12 cellular contexts compared by ENCODE assay signal in the genomic region with DNA sequence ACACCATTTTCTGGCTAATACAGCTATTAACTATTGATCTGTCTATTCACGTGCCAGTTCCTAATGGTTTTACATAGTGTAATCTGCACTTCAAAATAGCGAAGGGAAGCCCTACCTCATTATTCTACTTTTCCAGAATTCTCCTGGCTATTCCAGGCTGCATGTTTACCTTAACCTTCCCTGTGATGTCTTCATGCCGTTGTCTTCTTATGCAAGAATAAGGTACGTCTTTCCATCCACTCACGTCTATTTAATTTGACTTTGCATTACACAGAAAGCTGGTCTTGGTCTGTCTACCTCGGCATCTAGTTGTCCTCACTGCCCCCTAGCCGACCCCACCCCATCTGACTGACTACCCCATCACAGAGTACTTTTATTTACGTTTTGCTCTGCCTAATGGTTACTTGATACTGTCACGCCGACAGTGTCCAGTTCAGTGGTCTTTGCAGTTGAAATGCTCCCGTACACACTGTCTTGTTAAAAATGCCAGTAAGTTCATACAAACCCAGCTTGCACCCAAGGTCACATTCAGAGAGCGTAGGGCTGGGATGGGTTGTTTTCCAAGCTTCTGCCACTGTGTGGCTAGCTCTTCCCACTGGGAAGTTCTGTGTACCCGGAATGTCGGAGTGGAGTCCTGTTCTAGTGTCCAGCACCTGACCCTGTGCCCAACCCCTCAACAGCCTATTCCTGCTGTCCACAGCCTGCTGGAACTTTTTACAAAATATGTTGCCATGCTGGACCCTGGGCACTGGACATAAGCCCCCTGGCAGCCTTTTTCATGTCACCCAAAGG. TPM values are rescaled to one million over a fixed set of nuclear protein-coding genes. Genes with fewer than 3 reads are reported as not detected.
DNase-seq lines count a peak whose midpoint lies in the region; ATAC-seq and TF ChIP-seq lines count a peak whose summit lies in the region.
"Had no signal": no experiment of that assay in that cellular context is flagged by ENCODE, and none has a peak within 500 bp of the region (broad histone marks: within the 10 kb centered on the region; RNA-seq: fewer than 3 reads in every experiment).

No MANE protein-coding gene starts in this region.

- H3K4me1 Mint-ChIP-seq in CD8-positive, alpha-beta T cell (ENCODE audit: low read depth): peaks cover 67% of the 10 kb centered on the region

- H3K27ac Mint-ChIP-seq in CD8-positive, alpha-beta T cell: peak overlapping the region; percentile 72

- no peak overlapping the region for H3K4me3 ChIP-seq in CD8-positive, alpha-beta T cell (ENCODE audit: low read depth, low read length)
- H3K4me3 ChIP-seq in esophagus (ENCODE audit: low read depth in 1 of 2, low read length in 2 of 2) (peak overlapping the region in 1 of 2 donors; percentile 33), osteoblast (ENCODE audit: insufficient read depth, low read length) (peak overlapping the region; percentile 46), MG63 (no peak overlapping the region)

- H3K36me3 Mint-ChIP-seq in CD8-positive, alpha-beta T cell: peaks cover 63% of the 10 kb centered on the region

- H3K4me3 Mint-ChIP-seq in CD8-positive, alpha-beta T cell: no peak overlapping the region

- H3K27me3 Mint-ChIP-seq in CD8-positive, alpha-beta T cell (ENCODE audit: low read depth): no peaks in the 10 kb centered on the region

- H3K27me3 ChIP-seq in CD8-positive, alpha-beta T cell (ENCODE audit: insufficient read depth, low read length): no peaks in the 10 kb centered on the region
- no peaks in the 10 kb centered on the region for H3K27me3 ChIP-seq in esophagus (ENCODE audit: control insufficient read depth in 1 of 2, insufficient read depth in 2 of 2, low read length in 2 of 2)
- H3K27me3 ChIP-seq in osteoblast (ENCODE audit: insufficient read depth, low read length): no peaks in the 10 kb centered on the region
- H3K27me3 ChIP-seq in MG63: no peaks in the 10 kb centered on the region
- H3K27me3 ChIP-seq: pancreas had no signal

- peaks cover 93% of the 10 kb centered on the region for H3K79me2 ChIP-seq in osteoblast (ENCODE audit: insufficient read depth, low read length)

- TF ChIP-seq CTCF in CD8-positive, alpha-beta T cell (IDR thresholded peaks at IDR 0.05): no peak
- no peak for TF ChIP-seq CTCF in osteoblast (IDR thresholded peaks at IDR 0.05; ENCODE audit: extremely low read depth, low read depth, low read length)

- H3K4me2 ChIP-seq in osteoblast (ENCODE audit: insufficient read depth, low read length): peak overlapping the region; percentile 49

- POLR2A ChIA-PET in CD8-positive, alpha-beta T cell (lab: Charles Lee): interaction anchor here (0.7 to 1.8 kb wide), 6 partner anchors 10 to 86 kb away, joined by 3 to 15 read pairs (median 4); partner anchors contain the start of gene NEAT1

- ATAC-seq in CD8-positive, alpha-beta T cell: no peak
- ATAC-seq in GM18867 (IDR thresholded peaks at IDR 0.05; ENCODE audit: unreplicated experiment): no peak
- ATAC-seq: pancreas had no signal

- 74 to 75% methylated on average over 14 of the region's 14 CpGs for WGBS in esophagus, 2 donors

- intact Hi-C loops in CD8-positive, alpha-beta T cell (cut with DNase I, micrococcal nuclease): loop anchor here (2.0 to 5.0 kb wide), 2 partner anchors 17 to 35 kb away; no protein-coding TSS in a partner anchor

- H2AFZ ChIP-seq in osteoblast (ENCODE audit: low read length): no peak overlapping the region

- peaks cover 93% of the 10 kb centered on the region for H4K20me1 ChIP-seq in osteoblast (ENCODE audit: insufficient read depth, low read length)

- CTCF ChIA-PET in CD8-positive, alpha-beta T cell (lab: Charles Lee): interaction anchor here (0.7 to 2.4 kb wide), 4 partner anchors 18 to 73 kb away, joined by 3 to 12 read pairs (median 6); no protein-coding TSS in a partner anchor

- no peak overlapping the region for H3K27ac ChIP-seq in CD8-positive, alpha-beta T cell (ENCODE audit: low read depth, low read length)
- peak overlapping the region; percentile 8 to 45 for H3K27ac ChIP-seq in esophagus (ENCODE audit: low read depth in 2 of 2, low read length in 1 of 2)
- H3K27ac ChIP-seq in osteoblast (ENCODE audit: low read depth, low read length): peak overlapping the region; percentile 43
- H3K27ac ChIP-seq: pancreas had no signal

- H3K9me3 Mint-ChIP-seq in CD8-positive, alpha-beta T cell: no peaks in the 10 kb centered on the region

- H3K4me1 ChIP-seq in CD8-positive, alpha-beta T cell (ENCODE audit: insufficient read depth, low read length): peaks cover 21% of the 10 kb centered on the region
- H3K4me1 ChIP-seq in esophagus (ENCODE audit: control insufficient read depth in 2 of 2, insufficient read depth in 2 of 2, low read length in 1 of 2) (peaks cover 2 to 7% of the 10 kb centered on the region in 2 donors), osteoblast (ENCODE audit: insufficient read depth, low read length) (peaks cover 71% of the 10 kb centered on the region)

- DNase-seq in CD8-positive, alpha-beta T cell: peak in 1 of 7 experiments; percentile 36
- peak; percentile 10 for DNase-seq in RPMI8226
- DNase-seq in osteoblast (ENCODE audit: insufficient read length, low spot score, missing footprints): no peak
- DNase-seq in MG63: no peak
- DNase-seq in NK-92 (lab: John Stamatoyannopoulos, UW; ENCODE audit: unreplicated experiment): no peak
- DNase-seq in SKM-1 treated with dmso at 0.1 percent for 144 hours (lab: John Stamatoyannopoulos, UW; ENCODE audit: unreplicated experiment): no peak
- DNase-seq: DMS153; hippocampal formation; stimulated activated naive CD4-positive, alpha-beta T cell had no signal

- peaks cover 12% of the 10 kb centered on the region for H3K36me3 ChIP-seq in CD8-positive, alpha-beta T cell (ENCODE audit: insufficient read depth, low read length)
- H3K36me3 ChIP-seq in esophagus (ENCODE audit: control insufficient read depth in 2 of 2, insufficient read depth in 2 of 2, low read length in 1 of 2) (peaks cover 8 to 12% of the 10 kb centered on the region in 2 donors), osteoblast (ENCODE audit: insufficient read depth, low read length) (peaks cover 93% of the 10 kb centered on the region), MG63 (peaks cover 72% of the 10 kb centered on the region)

- H3K9me3 ChIP-seq in CD8-positive, alpha-beta T cell (ENCODE audit: low read length): no peaks in the 10 kb centered on the region
- H3K9me3 ChIP-seq in esophagus (ENCODE audit: control insufficient read depth in 2 of 2, insufficient read depth in 1 of 2, low read depth in 1 of 2, low read length in 1 of 2): no peaks in the 10 kb centered on the region
- H3K9me3 ChIP-seq in osteoblast (ENCODE audit: low read depth, low read length): no peaks in the 10 kb centered on the region
- H3K9me3 ChIP-seq in MG63: no peaks in the 10 kb centered on the region
- H3K9me3 ChIP-seq: pancreas had no signal

RNA-seq across cellular contexts. Expression of gene NEAT1, which starts 15.0 kb away (rescaled TPM):
- 100 to 1,000 TPM; 198 to 201 TPM for total RNA-seq in CD8-positive, alpha-beta T cell
- polyA plus RNA-seq in esophagus: 1,000 to 10,000 TPM in 1 of 2 donors, 100 to 1,000 TPM in 1; 536 to 1,203 TPM
- 818 and 1,122 TPM in 2 replicates for total RNA-seq in osteoblast
- total RNA-seq in MG63 (2014; rRNA removed; shearing (Covaris generic); ENCODE audit: low replicate concordance): 4.8 and 7.7 TPM in 2 replicates

RNA-seq across cellular contexts. Expression of gene FRMD8, which starts 51.2 kb away (rescaled TPM):
- total RNA-seq in CD8-positive, alpha-beta T cell: 10 to 100 TPM; 18.4 to 20.8 TPM
- polyA plus RNA-seq in esophagus: 10 to 100 TPM; 25.2 to 27.8 TPM
- 62.2 and 78.2 TPM in 2 replicates for total RNA-seq in osteoblast
- 25.9 and 44.1 TPM in 2 replicates for total RNA-seq in MG63 (2014; rRNA removed; shearing (Covaris generic); ENCODE audit: low replicate concordance)

RNA-seq across cellular contexts. Expression of gene SLC25A45, which starts 55.2 kb away (rescaled TPM):
- total RNA-seq in CD8-positive, alpha-beta T cell: 10 to 100 TPM; 27.8 to 29.6 TPM
- 1 to 10 TPM; 2.4 to 6.0 TPM for polyA plus RNA-seq in esophagus
- total RNA-seq in osteoblast: 4.1 and 4.3 TPM in 2 replicates
- 1.9 TPM in 2 replicates for total RNA-seq in MG63 (2014; rRNA removed; shearing (Covaris generic); ENCODE audit: low replicate concordance)

Comparison
In these comparisons a context has a peak if more than half of its experiments do, and no peak if none do; other contexts are left out.
1. RNA of gene NEAT1, which starts 15.0 kb away (total RNA-seq): 818 to 1,122 TPM in osteoblast and 198 to 201 TPM in CD8-positive, alpha-beta T cell; 4.8 to 7.7 TPM in MG63; every median in the first group is over 10 times any median in the second.